26 cellular contexts compared by ENCODE assay signal in the genomic region with DNA sequence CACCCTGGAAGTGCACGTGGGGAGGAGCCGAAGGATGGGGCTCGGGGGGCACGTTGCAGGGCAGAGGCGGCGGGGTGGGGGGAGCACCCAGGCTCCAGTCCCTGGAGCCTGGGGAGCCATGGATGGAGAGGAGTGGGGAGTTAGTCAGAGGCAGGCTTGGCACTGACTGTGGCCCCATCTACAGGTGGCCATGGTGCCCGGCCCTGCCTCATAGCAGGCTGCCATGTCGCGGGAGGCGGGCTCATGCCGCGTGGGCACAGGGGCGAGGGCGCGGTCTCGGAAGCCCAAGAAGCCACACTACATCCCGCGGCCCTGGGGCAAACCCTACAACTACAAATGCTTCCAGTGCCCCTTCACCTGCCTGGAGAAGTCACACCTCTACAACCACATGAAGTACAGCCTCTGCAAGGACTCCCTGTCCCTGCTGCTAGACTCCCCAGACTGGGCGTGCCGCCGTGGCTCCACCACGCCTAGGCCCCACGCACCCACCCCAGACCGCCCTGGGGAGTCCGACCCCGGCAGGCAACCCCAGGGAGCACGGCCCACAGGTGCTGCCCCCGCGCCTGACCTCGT. TPM values are rescaled to one million over a fixed set of nuclear protein-coding genes. Genes with fewer than 3 reads are reported as not detected.
"Had no signal": no experiment of that assay in that cellular context is flagged by ENCODE, and none has a peak within 500 bp of the region (broad histone marks: within the 10 kb centered on the region; RNA-seq: fewer than 3 reads in every experiment).

No MANE protein-coding gene starts in this region.

- ATAC-seq: activated CD8-positive, alpha-beta T cell treated with anti-CD3 and anti-CD28 coated beads, Interleukin-2, amount 10 ng/mL, durations not matched to agents 7 days and 5 days; PC-3; T-helper 17 cell; WTC11 had no signal

- H3K36me3 ChIP-seq: adrenal gland, breast epithelium, colonic mucosa, MG63 had no signal

- H3K4me3 ChIP-seq: adrenal gland, breast epithelium, colonic mucosa, MG63 had no signal

- DNase-seq: activated CD4-positive, alpha-beta T cell treated with anti-CD3 and anti-CD28 coated beads for 48 hours; activated CD4-positive, alpha-beta T cell treated with anti-CD3 and anti-CD28 coated beads, Interleukin-2, amount 50 U/mL, for 4 hours; activated CD4-positive, CD25-positive, alpha-beta regulatory T cell treated with anti-CD3 and anti-CD28 coated beads, Interleukin-2, amount 50 U/mL, for 72 hours; activated CD8-positive, alpha-beta memory T cell treated with anti-CD3 and anti-CD28 coated beads, Interleukin-2, amount 50 U/mL, for 48 hours; activated CD8-positive, alpha-beta T cell treated with anti-CD3 and anti-CD28 coated beads, Interleukin-2, amount 10 ng/mL, durations not matched to agents 7 days and 5 days; activated naive CD4-positive, alpha-beta T cell treated with anti-CD3 and anti-CD28 coated beads, Interleukin-2, amount 50 U/mL, for 16 hours; activated naive CD8-positive, alpha-beta T cell treated with anti-CD3 and anti-CD28 coated beads, Interleukin-2, amount 10 ng/mL, durations not matched to agents 7 days and 5 days; activated T-cell treated with anti-CD3 and anti-CD28 coated beads, Interleukin-2, amount 50 U/mL, for 1 hour; adrenal gland; aorta; colonic mucosa; MG63; NCI-H1105; NCI-H1436; NCI-H1694 treated with DMSO at 0.1 percent for 48 hours; NCI-H2029 treated with DMSO at 0.1 percent for 48 hours; NCI-H2171; NCI-H2227 treated with DMSO at 0.1 percent for 48 hours; NCI-H446 treated with DMSO at 0.1 percent for 48 hours; NCI-H524 treated with DMSO at 0.1 percent for 48 hours; PC-3; SHP77 treated with DMSO at 0.1 percent for 48 hours; T-helper 17 cell; T-helper 9 cell had no signal

- H3K9me3 ChIP-seq: adrenal gland, breast epithelium, colonic mucosa, MG63 had no signal

- H3K27ac ChIP-seq: adrenal gland, breast epithelium, colonic mucosa had no signal

RNA-seq across cellular contexts. Expression of a gene that starts 3.0 kb away (rescaled TPM):
- total RNA-seq: activated CD8-positive, alpha-beta T cell treated with anti-CD3 and anti-CD28 coated beads, Interleukin-2, amount 10 ng/mL, durations not matched to agents 7 days and 5 days; activated naive CD8-positive, alpha-beta T cell treated with anti-CD3 and anti-CD28 coated beads, Interleukin-2, amount 10 ng/mL, durations not matched to agents 7 days and 5 days; adrenal gland; aorta; breast epithelium; colonic mucosa; PC-3; T-helper 17 cell had no signal
- polyA plus RNA-seq: adrenal gland had no signal
